In the genomic region with DNA sequence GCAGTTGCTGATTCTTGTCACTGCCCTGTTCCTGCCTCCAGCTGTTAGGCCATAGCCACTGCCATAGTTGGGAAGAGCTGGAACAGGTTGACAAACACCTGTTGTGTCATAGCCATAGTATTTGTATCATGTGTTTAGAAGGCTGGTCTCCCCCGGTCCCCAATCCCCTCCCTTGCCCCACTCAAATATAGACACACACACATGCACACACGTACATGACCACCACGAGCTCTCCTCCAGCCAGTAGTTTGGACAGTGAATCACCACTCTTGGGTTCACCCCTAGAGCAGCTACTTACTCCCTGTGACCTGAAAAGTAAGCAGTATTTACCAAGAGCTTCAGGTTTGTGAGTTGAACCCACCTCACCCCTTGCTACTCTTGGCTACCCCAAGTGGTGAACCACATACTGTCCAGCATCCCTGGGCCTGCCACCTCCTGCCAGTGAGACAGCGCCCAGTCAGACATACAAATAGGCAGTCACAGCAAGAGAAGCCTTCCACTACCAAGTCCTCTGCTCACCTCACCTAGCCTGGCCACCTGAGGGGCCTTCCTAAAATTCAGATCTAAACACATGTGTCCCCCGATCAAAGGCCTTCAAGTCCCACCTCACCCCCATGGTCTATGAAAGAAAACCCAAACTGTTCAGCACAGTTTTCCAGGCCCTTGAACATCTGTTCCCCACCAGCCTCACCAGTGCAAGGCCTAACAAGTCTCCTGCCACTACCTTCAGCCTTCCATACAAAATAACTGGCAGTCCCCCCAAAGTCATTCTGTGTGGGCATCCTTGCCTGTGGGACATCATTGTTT, we compare ENCODE assay signal across 1 cellular context.
TF ChIP-seq lines count a peak whose summit lies in the region.

No MANE protein-coding gene starts in this region.

TF ChIP-seq in HepG2, 621 proteins besides CTCF, POLR2A, EP300 and RAD21 (continued from another document and continues in another):
- TF ChIP-seq, protein P1, sequence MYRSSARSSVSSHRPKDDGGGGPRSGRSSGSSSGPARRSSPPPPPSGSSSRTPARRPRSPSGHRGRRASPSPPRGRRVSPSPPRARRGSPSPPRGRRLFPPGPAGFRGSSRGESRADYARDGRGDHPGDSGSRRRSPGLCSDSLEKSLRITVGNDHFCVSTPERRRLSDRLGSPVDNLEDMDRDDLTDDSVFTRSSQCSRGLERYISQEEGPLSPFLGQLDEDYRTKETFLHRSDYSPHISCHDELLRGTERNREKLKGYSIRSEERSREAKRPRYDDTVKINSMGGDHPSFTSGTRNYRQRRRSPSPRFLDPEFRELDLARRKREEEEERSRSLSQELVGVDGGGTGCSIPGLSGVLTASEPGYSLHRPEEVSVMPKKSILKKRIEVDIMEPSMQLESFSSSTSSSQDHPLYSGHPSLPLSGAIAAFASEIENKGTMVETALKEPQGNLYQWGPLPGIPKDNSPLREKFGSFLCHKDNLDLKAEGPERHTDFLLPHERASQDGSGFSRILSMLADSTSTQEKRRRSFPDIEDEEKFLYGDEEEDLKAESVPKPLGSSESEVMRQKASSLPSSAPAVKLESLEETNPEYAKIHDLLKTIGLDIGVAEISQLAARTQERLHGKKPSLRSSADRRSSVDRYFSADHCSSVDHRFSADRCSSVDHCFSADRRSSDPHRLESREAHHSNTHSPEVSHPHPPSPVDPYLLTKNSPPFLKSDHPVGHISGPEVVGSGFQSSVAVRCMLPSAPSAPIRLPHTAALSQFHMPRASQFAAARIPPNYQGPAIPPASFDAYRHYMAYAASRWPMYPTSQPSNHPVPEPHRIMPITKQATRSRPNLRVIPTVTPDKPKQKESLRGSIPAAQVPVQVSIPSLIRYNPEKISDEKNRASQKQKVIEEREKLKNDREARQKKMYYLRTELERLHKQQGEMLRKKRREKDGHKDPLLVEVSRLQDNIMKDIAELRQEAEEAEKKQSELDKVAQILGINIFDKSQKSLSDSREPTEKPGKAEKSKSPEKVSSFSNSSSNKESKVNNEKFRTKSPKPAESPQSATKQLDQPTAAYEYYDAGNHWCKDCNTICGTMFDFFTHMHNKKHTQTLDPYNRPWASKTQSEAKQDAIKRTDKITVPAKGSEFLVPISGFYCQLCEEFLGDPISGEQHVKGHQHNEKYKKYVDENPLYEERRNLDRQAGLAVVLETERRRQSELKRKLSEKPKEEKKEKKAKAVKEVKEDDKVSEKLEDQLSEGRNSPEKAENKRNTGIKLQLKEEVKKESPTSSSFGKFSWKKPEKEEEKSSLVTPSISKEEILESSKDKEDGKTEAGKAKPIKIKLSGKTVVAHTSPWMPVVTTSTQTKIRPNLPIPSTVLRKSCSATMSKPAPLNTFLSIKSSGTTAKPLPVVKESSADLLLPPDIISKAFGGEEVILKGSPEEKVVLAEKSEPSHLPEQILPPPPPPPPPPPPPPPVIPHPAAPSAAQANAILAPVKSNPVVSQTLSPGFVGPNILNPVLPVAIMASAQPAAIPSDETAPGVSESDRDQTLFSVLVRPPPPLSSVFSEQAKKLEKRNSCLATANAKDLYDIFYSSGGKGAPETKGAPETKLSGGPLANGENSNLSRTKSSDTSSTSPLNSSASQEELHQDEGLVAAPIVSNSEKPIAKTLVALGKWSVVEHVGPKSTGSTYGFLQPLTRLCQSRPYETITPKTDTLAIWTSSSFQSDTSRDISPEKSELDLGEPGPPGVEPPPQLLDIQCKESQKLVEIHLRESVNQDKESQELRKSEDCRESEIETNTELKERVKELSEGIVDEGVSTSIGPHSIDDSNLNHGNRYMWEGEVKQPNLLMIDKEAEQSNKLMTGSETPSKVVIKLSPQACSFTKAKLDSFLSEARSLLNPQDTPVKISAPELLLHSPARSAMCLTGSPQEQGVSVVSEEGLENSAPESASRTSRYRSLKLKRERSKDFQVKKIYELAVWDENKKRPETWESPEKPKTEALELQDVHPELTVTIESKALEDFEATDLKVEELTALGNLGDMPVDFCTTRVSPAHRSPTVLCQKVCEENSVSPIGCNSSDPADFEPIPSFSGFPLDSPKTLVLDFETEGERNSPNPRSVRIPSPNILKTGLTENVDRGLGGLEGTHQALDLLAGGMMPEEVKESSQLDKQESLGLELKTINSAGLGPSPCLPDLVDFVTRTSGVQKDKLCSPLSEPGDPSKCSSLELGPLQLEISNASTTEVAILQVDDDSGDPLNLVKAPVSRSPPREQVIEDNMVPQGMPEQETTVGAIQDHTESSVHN (CRISPR knock-in tag; IDR thresholded peaks at IDR 0.05), result no peak
- TF ChIP-seq, protein P2, sequence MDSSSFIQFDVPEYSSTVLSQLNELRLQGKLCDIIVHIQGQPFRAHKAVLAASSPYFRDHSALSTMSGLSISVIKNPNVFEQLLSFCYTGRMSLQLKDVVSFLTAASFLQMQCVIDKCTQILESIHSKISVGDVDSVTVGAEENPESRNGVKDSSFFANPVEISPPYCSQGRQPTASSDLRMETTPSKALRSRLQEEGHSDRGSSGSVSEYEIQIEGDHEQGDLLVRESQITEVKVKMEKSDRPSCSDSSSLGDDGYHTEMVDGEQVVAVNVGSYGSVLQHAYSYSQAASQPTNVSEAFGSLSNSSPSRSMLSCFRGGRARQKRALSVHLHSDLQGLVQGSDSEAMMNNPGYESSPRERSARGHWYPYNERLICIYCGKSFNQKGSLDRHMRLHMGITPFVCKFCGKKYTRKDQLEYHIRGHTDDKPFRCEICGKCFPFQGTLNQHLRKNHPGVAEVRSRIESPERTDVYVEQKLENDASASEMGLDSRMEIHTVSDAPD (CRISPR knock-in tag; IDR thresholded peaks at IDR 0.05), result no peak
- TF ChIP-seq, protein P3, sequence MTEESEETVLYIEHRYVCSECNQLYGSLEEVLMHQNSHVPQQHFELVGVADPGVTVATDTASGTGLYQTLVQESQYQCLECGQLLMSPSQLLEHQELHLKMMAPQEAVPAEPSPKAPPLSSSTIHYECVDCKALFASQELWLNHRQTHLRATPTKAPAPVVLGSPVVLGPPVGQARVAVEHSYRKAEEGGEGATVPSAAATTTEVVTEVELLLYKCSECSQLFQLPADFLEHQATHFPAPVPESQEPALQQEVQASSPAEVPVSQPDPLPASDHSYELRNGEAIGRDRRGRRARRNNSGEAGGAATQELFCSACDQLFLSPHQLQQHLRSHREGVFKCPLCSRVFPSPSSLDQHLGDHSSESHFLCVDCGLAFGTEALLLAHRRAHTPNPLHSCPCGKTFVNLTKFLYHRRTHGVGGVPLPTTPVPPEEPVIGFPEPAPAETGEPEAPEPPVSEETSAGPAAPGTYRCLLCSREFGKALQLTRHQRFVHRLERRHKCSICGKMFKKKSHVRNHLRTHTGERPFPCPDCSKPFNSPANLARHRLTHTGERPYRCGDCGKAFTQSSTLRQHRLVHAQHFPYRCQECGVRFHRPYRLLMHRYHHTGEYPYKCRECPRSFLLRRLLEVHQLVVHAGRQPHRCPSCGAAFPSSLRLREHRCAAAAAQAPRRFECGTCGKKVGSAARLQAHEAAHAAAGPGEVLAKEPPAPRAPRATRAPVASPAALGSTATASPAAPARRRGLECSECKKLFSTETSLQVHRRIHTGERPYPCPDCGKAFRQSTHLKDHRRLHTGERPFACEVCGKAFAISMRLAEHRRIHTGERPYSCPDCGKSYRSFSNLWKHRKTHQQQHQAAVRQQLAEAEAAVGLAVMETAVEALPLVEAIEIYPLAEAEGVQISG (CRISPR knock-in tag; IDR thresholded peaks at IDR 0.05), result no peak
- no peak; the same call in none of the 2 replicates for TF ChIP-seq SAP130 (CRISPR knock-in tag; IDR thresholded peaks at IDR 0.05; ENCODE audit: low read depth)
- TF ChIP-seq POLR2AphosphoS5 (IDR thresholded peaks at IDR 0.05; ENCODE audit: low read depth, low read length), result peak; percentile 21; the same call in 1 of the 2 replicates
- TF ChIP-seq, protein P4, sequence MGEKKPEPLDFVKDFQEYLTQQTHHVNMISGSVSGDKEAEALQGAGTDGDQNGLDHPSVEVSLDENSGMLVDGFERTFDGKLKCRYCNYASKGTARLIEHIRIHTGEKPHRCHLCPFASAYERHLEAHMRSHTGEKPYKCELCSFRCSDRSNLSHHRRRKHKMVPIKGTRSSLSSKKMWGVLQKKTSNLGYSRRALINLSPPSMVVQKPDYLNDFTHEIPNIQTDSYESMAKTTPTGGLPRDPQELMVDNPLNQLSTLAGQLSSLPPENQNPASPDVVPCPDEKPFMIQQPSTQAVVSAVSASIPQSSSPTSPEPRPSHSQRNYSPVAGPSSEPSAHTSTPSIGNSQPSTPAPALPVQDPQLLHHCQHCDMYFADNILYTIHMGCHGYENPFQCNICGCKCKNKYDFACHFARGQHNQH (CRISPR knock-in tag; IDR thresholded peaks at IDR 0.05), result 0 out of 2 replicates have a peak, but pooled peaks have one; percentile 14
- TF ChIP-seq FOXM1 (CRISPR knock-in tag; IDR thresholded peaks at IDR 0.05), result no peak
- TF ChIP-seq NRL (CRISPR knock-in tag; IDR thresholded peaks at IDR 0.05; ENCODE audit: borderline replicate concordance), result no peak
- no peak for TF ChIP-seq RCOR2 (CRISPR knock-in tag; IDR thresholded peaks at IDR 0.05)
- TF ChIP-seq HOXA9 (CRISPR knock-in tag; IDR thresholded peaks at IDR 0.05; ENCODE audit: borderline replicate concordance), result no peak
- TF ChIP-seq PHF8 (CRISPR knock-in tag; IDR thresholded peaks at IDR 0.05), result no peak
- TF ChIP-seq, protein P5, sequence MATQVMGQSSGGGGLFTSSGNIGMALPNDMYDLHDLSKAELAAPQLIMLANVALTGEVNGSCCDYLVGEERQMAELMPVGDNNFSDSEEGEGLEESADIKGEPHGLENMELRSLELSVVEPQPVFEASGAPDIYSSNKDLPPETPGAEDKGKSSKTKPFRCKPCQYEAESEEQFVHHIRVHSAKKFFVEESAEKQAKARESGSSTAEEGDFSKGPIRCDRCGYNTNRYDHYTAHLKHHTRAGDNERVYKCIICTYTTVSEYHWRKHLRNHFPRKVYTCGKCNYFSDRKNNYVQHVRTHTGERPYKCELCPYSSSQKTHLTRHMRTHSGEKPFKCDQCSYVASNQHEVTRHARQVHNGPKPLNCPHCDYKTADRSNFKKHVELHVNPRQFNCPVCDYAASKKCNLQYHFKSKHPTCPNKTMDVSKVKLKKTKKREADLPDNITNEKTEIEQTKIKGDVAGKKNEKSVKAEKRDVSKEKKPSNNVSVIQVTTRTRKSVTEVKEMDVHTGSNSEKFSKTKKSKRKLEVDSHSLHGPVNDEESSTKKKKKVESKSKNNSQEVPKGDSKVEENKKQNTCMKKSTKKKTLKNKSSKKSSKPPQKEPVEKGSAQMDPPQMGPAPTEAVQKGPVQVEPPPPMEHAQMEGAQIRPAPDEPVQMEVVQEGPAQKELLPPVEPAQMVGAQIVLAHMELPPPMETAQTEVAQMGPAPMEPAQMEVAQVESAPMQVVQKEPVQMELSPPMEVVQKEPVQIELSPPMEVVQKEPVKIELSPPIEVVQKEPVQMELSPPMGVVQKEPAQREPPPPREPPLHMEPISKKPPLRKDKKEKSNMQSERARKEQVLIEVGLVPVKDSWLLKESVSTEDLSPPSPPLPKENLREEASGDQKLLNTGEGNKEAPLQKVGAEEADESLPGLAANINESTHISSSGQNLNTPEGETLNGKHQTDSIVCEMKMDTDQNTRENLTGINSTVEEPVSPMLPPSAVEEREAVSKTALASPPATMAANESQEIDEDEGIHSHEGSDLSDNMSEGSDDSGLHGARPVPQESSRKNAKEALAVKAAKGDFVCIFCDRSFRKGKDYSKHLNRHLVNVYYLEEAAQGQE (IDR thresholded peaks at IDR 0.05; ENCODE audit: borderline replicate concordance in 1 of 2, low read depth in 1 of 2, low read length in 2 of 2), result peak in 1 of 2 experiments; percentile 14; a peak in 1 of 4 replicates
- TF ChIP-seq RFX5 (IDR thresholded peaks at IDR 0.05; ENCODE audit: low read depth, low read length), result no peak
- no peak for TF ChIP-seq HOXA5 (CRISPR knock-in tag; IDR thresholded peaks at IDR 0.05)
- TF ChIP-seq, protein P6, sequence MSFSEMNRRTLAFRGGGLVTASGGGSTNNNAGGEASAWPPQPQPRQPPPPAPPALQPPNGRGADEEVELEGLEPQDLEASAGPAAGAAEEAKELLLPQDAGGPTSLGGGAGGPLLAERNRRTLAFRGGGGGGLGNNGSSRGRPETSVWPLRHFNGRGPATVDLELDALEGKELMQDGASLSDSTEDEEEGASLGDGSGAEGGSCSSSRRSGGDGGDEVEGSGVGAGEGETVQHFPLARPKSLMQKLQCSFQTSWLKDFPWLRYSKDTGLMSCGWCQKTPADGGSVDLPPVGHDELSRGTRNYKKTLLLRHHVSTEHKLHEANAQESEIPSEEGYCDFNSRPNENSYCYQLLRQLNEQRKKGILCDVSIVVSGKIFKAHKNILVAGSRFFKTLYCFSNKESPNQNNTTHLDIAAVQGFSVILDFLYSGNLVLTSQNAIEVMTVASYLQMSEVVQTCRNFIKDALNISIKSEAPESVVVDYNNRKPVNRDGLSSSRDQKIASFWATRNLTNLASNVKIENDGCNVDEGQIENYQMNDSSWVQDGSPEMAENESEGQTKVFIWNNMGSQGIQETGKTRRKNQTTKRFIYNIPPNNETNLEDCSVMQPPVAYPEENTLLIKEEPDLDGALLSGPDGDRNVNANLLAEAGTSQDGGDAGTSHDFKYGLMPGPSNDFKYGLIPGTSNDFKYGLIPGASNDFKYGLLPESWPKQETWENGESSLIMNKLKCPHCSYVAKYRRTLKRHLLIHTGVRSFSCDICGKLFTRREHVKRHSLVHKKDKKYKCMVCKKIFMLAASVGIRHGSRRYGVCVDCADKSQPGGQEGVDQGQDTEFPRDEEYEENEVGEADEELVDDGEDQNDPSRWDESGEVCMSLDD (CRISPR knock-in tag; IDR thresholded peaks at IDR 0.05; ENCODE audit: borderline replicate concordance), result no peak
- TF ChIP-seq, protein P7, sequence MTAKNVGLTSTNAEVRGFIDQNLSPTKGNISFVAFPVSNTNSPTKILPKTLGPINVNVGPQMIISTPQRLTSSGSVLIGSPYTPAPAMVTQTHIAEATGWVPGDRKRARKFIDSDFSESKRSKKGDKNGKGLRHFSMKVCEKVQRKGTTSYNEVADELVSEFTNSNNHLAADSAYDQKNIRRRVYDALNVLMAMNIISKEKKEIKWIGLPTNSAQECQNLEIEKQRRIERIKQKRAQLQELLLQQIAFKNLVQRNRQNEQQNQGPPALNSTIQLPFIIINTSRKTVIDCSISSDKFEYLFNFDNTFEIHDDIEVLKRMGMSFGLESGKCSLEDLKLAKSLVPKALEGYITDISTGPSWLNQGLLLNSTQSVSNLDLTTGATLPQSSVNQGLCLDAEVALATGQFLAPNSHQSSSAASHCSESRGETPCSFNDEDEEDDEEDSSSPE (CRISPR knock-in tag; IDR thresholded peaks at IDR 0.05), result no peak
- no peak for TF ChIP-seq SP2 (CRISPR knock-in tag; IDR thresholded peaks at IDR 0.05)
- TF ChIP-seq ZNF629 (CRISPR knock-in tag; conservative IDR thresholded peaks at IDR 0.05), result no peak
- TF ChIP-seq, protein P8, sequence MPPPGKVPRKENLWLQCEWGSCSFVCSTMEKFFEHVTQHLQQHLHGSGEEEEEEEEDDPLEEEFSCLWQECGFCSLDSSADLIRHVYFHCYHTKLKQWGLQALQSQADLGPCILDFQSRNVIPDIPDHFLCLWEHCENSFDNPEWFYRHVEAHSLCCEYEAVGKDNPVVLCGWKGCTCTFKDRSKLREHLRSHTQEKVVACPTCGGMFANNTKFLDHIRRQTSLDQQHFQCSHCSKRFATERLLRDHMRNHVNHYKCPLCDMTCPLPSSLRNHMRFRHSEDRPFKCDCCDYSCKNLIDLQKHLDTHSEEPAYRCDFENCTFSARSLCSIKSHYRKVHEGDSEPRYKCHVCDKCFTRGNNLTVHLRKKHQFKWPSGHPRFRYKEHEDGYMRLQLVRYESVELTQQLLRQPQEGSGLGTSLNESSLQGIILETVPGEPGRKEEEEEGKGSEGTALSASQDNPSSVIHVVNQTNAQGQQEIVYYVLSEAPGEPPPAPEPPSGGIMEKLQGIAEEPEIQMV (CRISPR knock-in tag; IDR thresholded peaks at IDR 0.05; ENCODE audit: low read depth), result no peak
- TF ChIP-seq SMARCE1 (IDR thresholded peaks at IDR 0.05; ENCODE audit: borderline replicate concordance), result no peak
- TF ChIP-seq POLR2AphosphoS2 (IDR thresholded peaks at IDR 0.05; ENCODE audit: low read depth, low read length), result no peak
- no peak for TF ChIP-seq GABPA (IDR thresholded peaks at IDR 0.05; ENCODE audit: low read depth, low read length)
- no peak; the same call in 1 of the 2 replicates for TF ChIP-seq GABPA (CRISPR knock-in tag; IDR thresholded peaks at IDR 0.05; ENCODE audit: low read depth)
- no peak for TF ChIP-seq ATF1 (CRISPR knock-in tag; IDR thresholded peaks at IDR 0.05)
- no peak for TF ChIP-seq ZNF234 (CRISPR knock-in tag; conservative IDR thresholded peaks at IDR 0.05)
- no peak for TF ChIP-seq ZSCAN22 (CRISPR knock-in tag; IDR thresholded peaks at IDR 0.05)
